Comparison of ENCODE assay signal across 32 cellular contexts in the genomic region with DNA sequence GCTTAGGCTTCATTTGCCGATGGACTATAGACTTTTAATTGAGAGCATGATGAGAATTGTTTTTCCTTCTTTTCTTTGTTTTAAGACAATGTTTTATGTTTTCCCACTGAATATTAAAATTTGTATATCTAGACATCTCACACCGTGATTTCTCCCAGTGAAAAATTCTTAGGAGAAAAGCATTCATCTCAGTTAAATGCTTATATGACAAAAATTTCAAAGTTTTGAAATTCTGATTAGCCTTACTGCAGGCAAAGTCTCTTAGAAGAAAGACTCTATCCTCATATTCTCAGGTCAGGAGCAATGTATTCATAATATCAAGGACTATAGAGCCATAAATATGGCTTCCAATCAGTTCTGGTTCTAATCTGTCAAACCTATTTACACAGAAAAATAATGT.
DNase-seq lines count a peak whose midpoint lies in the region; ATAC-seq, FAIRE-seq and TF ChIP-seq lines count a peak whose summit lies in the region.
"Had no signal": no experiment of that assay in that cellular context is flagged by ENCODE, and none has a peak within 500 bp of the region (broad histone marks: within the 10 kb centered on the region; RNA-seq: fewer than 3 reads in every experiment).

No MANE protein-coding gene starts in this region.

- H3K23ac ChIP-seq in IMR-90 (ENCODE audit: low read depth, low read length) (no peak overlapping the region), trophoblast cell (ENCODE audit: low read length) (no peak overlapping the region)

- no peak overlapping the region for H3K4me2 ChIP-seq in HepG2 (ENCODE audit: low read depth, low read length)
- H3K4me2 ChIP-seq in IMR-90 (ENCODE audit: low read depth, low read length), result no peak overlapping the region
- no peak overlapping the region for H3K4me2 ChIP-seq in K562 (ENCODE audit: insufficient read depth, low read length)
- no peak overlapping the region for H3K4me2 ChIP-seq in trophoblast cell (ENCODE audit: low read length)
- H3K4me2 ChIP-seq: A549; BLaER1; BLaER1 treated with 17β-estradiol and CSF1 and Interleukin-3, amounts not matched to agents 10 nM and 100 nM had no signal

- H2BK20ac ChIP-seq in IMR-90 (ENCODE audit: low read depth, low read length), result no peak overlapping the region

- TF ChIP-seq POLR2A in HepG2 (IDR thresholded peaks at IDR 0.05; ENCODE audit: insufficient read depth in 1 of 2, low read depth in 2 of 2, low read length in 2 of 2) (no peak), right lobe of liver (IDR thresholded peaks at IDR 0.05) (no peak), IMR-90 (IDR thresholded peaks at IDR 0.05; ENCODE audit: low read depth, low read length) (no peak), K562 (conservative IDR thresholded peaks at IDR 0.05) (no peak)

- DNase-seq in HepG2 (ENCODE audit: low spot score) (no peak), right lobe of liver (no peak), IMR-90 (no peak), K562 (ENCODE audit: extremely low read depth in 1 of 4, low spot score in 3 of 4) (no peak), trophoblast cell (no peak), GOT3 (lab: John Stamatoyannopoulos, UW) (no peak)
- DNase-seq: 8988T; ACHN; AML-193; BE2C; C1 segment of cervical spinal cord; Caco-2; Calu3; CD4-positive, alpha-beta memory T cell; CD4-positive, alpha-beta T cell; CD4-positive, CD25-positive, alpha-beta regulatory T cell; CD8-positive, alpha-beta memory T cell; CD8-positive, alpha-beta T cell; COR-L47; DMS 273 treated with DMSO at 0.1 percent for 48 hours; DMS153; DMS53; DMS79; DMS79 treated with DMSO at 0.1 percent for 48 hours; DND-41; EL had no signal

- H4K12ac ChIP-seq in trophoblast cell (ENCODE audit: low read depth, low read length), result no peak overlapping the region

- H2AK5ac ChIP-seq in IMR-90 (ENCODE audit: low read depth, low read length), result no peak overlapping the region
- H2AK5ac ChIP-seq in trophoblast cell (ENCODE audit: low read length), result no peak overlapping the region

- H3K27me3 ChIP-seq in HepG2 (ENCODE audit: control insufficient read depth in 1 of 2, insufficient read depth in 2 of 2, low read length in 2 of 2), result no peaks in the 10 kb centered on the region
- H3K27me3 ChIP-seq in right lobe of liver, result no peaks in the 10 kb centered on the region
- H3K27me3 ChIP-seq in IMR-90 (ENCODE audit: control insufficient read depth, insufficient read depth, low read length), result no peaks in the 10 kb centered on the region
- H3K27me3 ChIP-seq in K562 (ENCODE audit: control insufficient read depth in 2 of 2, insufficient read depth in 2 of 2, low read length in 2 of 2), result no peaks in the 10 kb centered on the region
- no peaks in the 10 kb centered on the region for H3K27me3 ChIP-seq in trophoblast cell (ENCODE audit: insufficient read depth, low read length)
- H3K27me3 ChIP-seq: BE2C; BLaER1; BLaER1 treated with 17β-estradiol and CSF1 and Interleukin-3, amounts not matched to agents 10 nM and 100 nM had no signal

- CTCF ChIA-PET in HepG2 (lab: Yijun Ruan, JAX; ENCODE audit: low intra/inter-chr PET ratio, low total read pairs) (no interaction called here), IMR-90 (lab: Yijun Ruan, JAX) (no interaction called here), K562 (lab: Yijun Ruan, JAX; ENCODE audit: low intra/inter-chr PET ratio) (no interaction called here)

- H3K14ac ChIP-seq in IMR-90 (replicated peaks; ENCODE audit: low read depth, low read length) (no peak overlapping the region), trophoblast cell (ENCODE audit: low read length) (no peak overlapping the region)

- POLR2A ChIA-PET in HepG2 (lab: Yijun Ruan, JAX), result no interaction called here
- POLR2A ChIA-PET in IMR-90 (lab: Charles Lee; ENCODE audit: unreplicated experiment), result no interaction called here
- POLR2A ChIA-PET in K562 (lab: Yijun Ruan, JAX), result no interaction called here

- H3K18ac ChIP-seq in IMR-90 (ENCODE audit: low read depth, low read length), result no peak overlapping the region
- H3K18ac ChIP-seq in trophoblast cell (ENCODE audit: low read length), result no peak overlapping the region

- BruUV-seq in HepG2 (replicated peaks; lab: Mats Ljungman, UMichigan), result no TSS peak
- no TSS peak for BruUV-seq in IMR-90 (replicated peaks; lab: Mats Ljungman, UMichigan)
- no TSS peak for BruUV-seq in K562 (replicated peaks; lab: Mats Ljungman, UMichigan)

- H4K5ac ChIP-seq in IMR-90 (ENCODE audit: low read depth, low read length), result no peak overlapping the region

- H3K4me1 ChIP-seq in HepG2 (ENCODE audit: insufficient read depth, low read length), result no peaks in the 10 kb centered on the region
- no peaks in the 10 kb centered on the region for H3K4me1 ChIP-seq in right lobe of liver
- H3K4me1 ChIP-seq in IMR-90 (ENCODE audit: control insufficient read depth, insufficient read depth, low read length), result no peaks in the 10 kb centered on the region
- H3K4me1 ChIP-seq in K562 (replicated peaks in 1 of 2; ENCODE audit: control insufficient read depth in 2 of 2, insufficient read depth in 2 of 2, low read length in 2 of 2), result no peaks in the 10 kb centered on the region
- no peaks in the 10 kb centered on the region for H3K4me1 ChIP-seq in trophoblast cell (ENCODE audit: control insufficient read depth in 1 of 2, insufficient read depth in 2 of 2, low read length in 2 of 2)
- H3K4me1 ChIP-seq: A549; BE2C; BLaER1; BLaER1 treated with 17β-estradiol and CSF1 and Interleukin-3, amounts not matched to agents 10 nM and 100 nM; Caco-2 had no signal

- 16% methylated on average over 2 of the region's 2 CpGs for WGBS in HepG2 (ENCODE audit: low lambda C conversion rate)
- 54% methylated on average over 2 of the region's 2 CpGs for WGBS in right lobe of liver (ENCODE audit: insufficient coverage, low coverage, low lambda C conversion rate, missing lambda C conversion rate)
- WGBS in IMR-90 (ENCODE audit: extremely low coverage in 2 of 2, insufficient read length in 1 of 2), 2 experiments, result no CpG with 5 or more reads among the region's 2 CpGs
- WGBS in K562 (ENCODE audit: insufficient coverage, low coverage, missing lambda C conversion rate), result 0% methylated on average over 2 of the region's 2 CpGs
- no CpG with 5 or more reads among the region's 2 CpGs for WGBS in trophoblast cell (ENCODE audit: extremely low coverage, insufficient coverage, insufficient read length)

- H4K91ac ChIP-seq in IMR-90 (ENCODE audit: insufficient read depth, low read depth, low read length) (no peak overlapping the region), trophoblast cell (ENCODE audit: low read depth, low read length) (no peak overlapping the region)

- H3K4me3 ChIP-seq in HepG2 (replicated peaks in 1 of 3; ENCODE audit: insufficient read depth in 1 of 3, low read depth in 2 of 3, low read length in 3 of 3) (no peak overlapping the region), right lobe of liver (no peak overlapping the region), IMR-90 (ENCODE audit: insufficient read depth, low read depth, low read length) (no peak overlapping the region), K562 (no peak overlapping the region), trophoblast cell (ENCODE audit: low read depth, low read length) (no peak overlapping the region)
- H3K4me3 ChIP-seq: A549; BLaER1; BLaER1 treated with 17β-estradiol and CSF1 and Interleukin-3, amounts not matched to agents 10 nM and 100 nM had no signal

- FAIRE-seq in HepG2 (lab: Jason Lieb, UNC), result no peak
- FAIRE-seq in K562 (lab: Jason Lieb, UNC), result no peak
- FAIRE-seq: A549, D721Med had no signal

- intact Hi-C loops in HepG2 (cut with micrococcal nuclease; ENCODE audit: unreplicated experiment), result no loop called here
- intact Hi-C loops in right lobe of liver (cut with DNase I), result no loop called here
- intact Hi-C loops in IMR-90 (cut with micrococcal nuclease), result no loop called here
- intact Hi-C loops in K562 (cut with micrococcal nuclease), result no loop called here

- TF ChIP-seq RAD21 in HepG2 (CRISPR knock-in tag; IDR thresholded peaks at IDR 0.05) (no peak), IMR-90 (IDR thresholded peaks at IDR 0.05; ENCODE audit: low read length) (no peak), K562 (CRISPR knock-in tag; conservative IDR thresholded peaks at IDR 0.05 in 1 of 2, IDR thresholded peaks at IDR 0.05 in 1 of 2) (no peak)

- H3K9me1 ChIP-seq in IMR-90 (ENCODE audit: insufficient read depth, low read length) (no peaks in the 10 kb centered on the region), K562 (ENCODE audit: control insufficient read depth, insufficient read depth, low read length) (no peaks in the 10 kb centered on the region)

- dilution Hi-C loops in IMR-90 (cut with HindIII; ENCODE audit: low sequenced_read_pairs, unreplicated experiment), result no loop called here

- no peak overlapping the region for H2AK9ac ChIP-seq in IMR-90 (replicated peaks; ENCODE audit: low read depth, low read length, poor library complexity)

- peaks cover 86% of the 10 kb centered on the region for H3K9me3 ChIP-seq in HepG2 (ENCODE audit: low read length)
- no peaks in the 10 kb centered on the region for H3K9me3 ChIP-seq in right lobe of liver
- H3K9me3 ChIP-seq in IMR-90 (ENCODE audit: control insufficient read depth, insufficient read depth, low read length), result no peaks in the 10 kb centered on the region
- H3K9me3 ChIP-seq in K562 (replicated peaks; ENCODE audit: control insufficient read depth, insufficient read depth, low read depth, low read length), result no peaks in the 10 kb centered on the region; the same call in 1 of the 2 replicates
- H3K9me3 ChIP-seq in trophoblast cell (ENCODE audit: insufficient read depth, low read depth, low read length), result no peaks in the 10 kb centered on the region
- H3K9me3 ChIP-seq: A549, BE2C, Caco-2 had no signal

- H4K8ac ChIP-seq in IMR-90 (ENCODE audit: low read depth in 2 of 2, low read length in 2 of 2) (no peak overlapping the region), trophoblast cell (ENCODE audit: low read depth, low read length) (no peak overlapping the region)

- H3K9ac ChIP-seq in HepG2 (ENCODE audit: insufficient read depth, low read depth, low read length) (no peak overlapping the region), IMR-90 (ENCODE audit: low read depth, low read length) (no peak overlapping the region), K562 (ENCODE audit: insufficient read depth in 1 of 2, low read depth in 2 of 2, low read length in 2 of 2) (no peak overlapping the region), trophoblast cell (ENCODE audit: low read length) (no peak overlapping the region)
- H3K9ac ChIP-seq: BLaER1; BLaER1 treated with 17β-estradiol and CSF1 and Interleukin-3, amounts not matched to agents 10 nM and 100 nM had no signal

- TF ChIP-seq EP300 in HepG2 (IDR thresholded peaks at IDR 0.05; ENCODE audit: low read depth in 2 of 2, low read length in 2 of 2) (no peak), HepG2 (CRISPR knock-in tag; IDR thresholded peaks at IDR 0.05; ENCODE audit: borderline replicate concordance) (no peak), K562 (IDR thresholded peaks at IDR 0.05; ENCODE audit: low read length) (no peak)

- H2AFZ ChIP-seq in HepG2 (ENCODE audit: low read length) (no peak overlapping the region), IMR-90 (replicated peaks; ENCODE audit: low read length, poor library complexity) (no peak overlapping the region), K562 (ENCODE audit: low read depth, low read length) (no peak overlapping the region), trophoblast cell (ENCODE audit: insufficient read depth, low read length, poor library complexity) (no peak overlapping the region)

- H3K56ac ChIP-seq in IMR-90 (ENCODE audit: extremely low read depth, insufficient read depth, low read length), result no peak overlapping the region

- no peak overlapping the region for H2BK120ac ChIP-seq in IMR-90 (ENCODE audit: low read depth, low read length)
- H2BK120ac ChIP-seq in trophoblast cell (ENCODE audit: insufficient read depth, low read length, poor library complexity), result no peak overlapping the region

- no peak for ATAC-seq in HepG2
- no peak for ATAC-seq in right lobe of liver
- no peak for ATAC-seq in IMR-90 (ENCODE audit: low read depth)
- no peak for ATAC-seq in K562
- ATAC-seq: A549; CD8-positive, alpha-beta T cell had no signal

- H4K20me1 ChIP-seq in HepG2 (ENCODE audit: insufficient read depth, low read length) (no peaks in the 10 kb centered on the region), IMR-90 (ENCODE audit: insufficient read depth, low read length) (no peaks in the 10 kb centered on the region), K562 (replicated peaks; ENCODE audit: control insufficient read depth, insufficient read depth, low read length) (no peaks in the 10 kb centered on the region)
- H4K20me1 ChIP-seq: BLaER1; BLaER1 treated with 17β-estradiol and CSF1 and Interleukin-3, amounts not matched to agents 10 nM and 100 nM had no signal

- H2BK5ac ChIP-seq in IMR-90 (ENCODE audit: low read depth, low read length, poor library complexity, severe bottlenecking) (no peak overlapping the region), trophoblast cell (ENCODE audit: low read depth, low read length, poor library complexity) (no peak overlapping the region)

- no peak for TF ChIP-seq CTCF in HepG2 (CRISPR knock-in tag; IDR thresholded peaks at IDR 0.05)
- TF ChIP-seq CTCF in right lobe of liver (IDR thresholded peaks at IDR 0.05), result no peak
- no peak for TF ChIP-seq CTCF in IMR-90 (conservative IDR thresholded peaks at IDR 0.05; ENCODE audit: low read depth, low read length)
- no peak for TF ChIP-seq CTCF in K562 (IDR thresholded peaks at IDR 0.05 in 2 of 3, conservative IDR thresholded peaks at IDR 0.05 in 1 of 3; ENCODE audit: insufficient read depth in 2 of 3, low read depth in 1 of 3, low read length in 3 of 3)

- H3K36me3 ChIP-seq in HepG2 (replicated peaks in 1 of 2; ENCODE audit: control insufficient read depth in 1 of 2, insufficient read depth in 2 of 2, low read length in 2 of 2), result no peaks in the 10 kb centered on the region
- no peaks in the 10 kb centered on the region for H3K36me3 ChIP-seq in right lobe of liver
- H3K36me3 ChIP-seq in IMR-90 (ENCODE audit: control insufficient read depth, insufficient read depth, low read length), result no peaks in the 10 kb centered on the region
- H3K36me3 ChIP-seq in K562 (ENCODE audit: control insufficient read depth, insufficient read depth, low read length), result no peaks in the 10 kb centered on the region
- H3K36me3 ChIP-seq in trophoblast cell (ENCODE audit: control insufficient read depth in 1 of 2, insufficient read depth in 2 of 2, low read length in 2 of 2), result no peaks in the 10 kb centered on the region
- H3K36me3 ChIP-seq: BE2C; BLaER1; BLaER1 treated with 17β-estradiol and CSF1 and Interleukin-3, amounts not matched to agents 10 nM and 100 nM had no signal

- no peak overlapping the region for H3K27ac ChIP-seq in HepG2 (ENCODE audit: extremely low read length, insufficient read depth, low read length)
- no peak overlapping the region for H3K27ac ChIP-seq in right lobe of liver
- no peak overlapping the region for H3K27ac ChIP-seq in IMR-90 (ENCODE audit: insufficient read depth, low read length)
- no peak overlapping the region for H3K27ac ChIP-seq in K562 (ENCODE audit: extremely low read depth, low read depth, low read length)
- H3K27ac ChIP-seq in trophoblast cell (ENCODE audit: low read depth, low read length), result no peak overlapping the region
- H3K27ac ChIP-seq: 22Rv1; A549; BLaER1; BLaER1 treated with 17β-estradiol and CSF1 and Interleukin-3, amounts not matched to agents 10 nM and 100 nM; C4-2B had no signal

- H3K79me2 ChIP-seq in HepG2 (ENCODE audit: insufficient read depth, low read length) (no peaks in the 10 kb centered on the region), K562 (ENCODE audit: control insufficient read depth, insufficient read depth, low read length) (no peaks in the 10 kb centered on the region), trophoblast cell (ENCODE audit: control insufficient read depth, insufficient read depth, low read length, poor library complexity) (no peaks in the 10 kb centered on the region)

- H3K4ac ChIP-seq in IMR-90 (ENCODE audit: low read depth, low read length), result no peak overlapping the region
- H3K4ac ChIP-seq in trophoblast cell (ENCODE audit: low read depth, low read length), result no peak overlapping the region

- no peak overlapping the region for H2BK12ac ChIP-seq in trophoblast cell (ENCODE audit: low read length)

- in situ Hi-C loops in HepG2 (cut with HindIII; ENCODE audit: extremely low pct_ligation_motif_present, low pct_unique_long_range_greater_than_20kb) (no loop called here), IMR-90 (cut with MboI; ENCODE audit: low sequenced_read_pairs) (no loop called here), K562 (cut with MboI) (no loop called here)

- no peak overlapping the region for H2BK15ac ChIP-seq in IMR-90 (ENCODE audit: low read depth, low read length)

- H3K79me1 ChIP-seq in IMR-90 (ENCODE audit: low read depth in 1 of 2, low read length in 2 of 2) (no peaks in the 10 kb centered on the region), trophoblast cell (ENCODE audit: low read length) (no peaks in the 10 kb centered on the region)

Comparison
In these comparisons a context has a peak if more than half of its experiments do, and no peak if none do; other contexts are left out.
1. Of the 241 proteins assayed by ChIP-seq in both HepG2 and K562: peak only in HepG2: MAFF and MAFK; only in K562: none; in both: none; in neither: 239.